Comparison of ENCODE assay signal across 12 cellular contexts in genomic region chr11:119680899-119681370, GRCh38. TPM values are rescaled to one million over a fixed set of nuclear protein-coding genes. Genes with fewer than 3 reads are reported as not detected.
DNase-seq lines count a peak whose midpoint lies in the region; ATAC-seq and TF ChIP-seq lines count a peak whose summit lies in the region.
"Had no signal": no experiment of that assay in that cellular context is flagged by ENCODE, and none has a peak within 500 bp of the region (broad histone marks: within the 10 kb centered on the region; RNA-seq: fewer than 3 reads in every experiment).

No MANE protein-coding gene starts in this region.

- H3K9me3 ChIP-seq in BLaER1 (peaks cover 19% of the 10 kb centered on the region), colonic mucosa (no peaks in the 10 kb centered on the region)

- H3K27ac ChIP-seq in BLaER1, result peak overlapping the region; percentile 21; the same call in 1 of the 2 replicates
- H3K27ac ChIP-seq in colonic mucosa, result no peak overlapping the region

- no peak for TF ChIP-seq CTCF in foreskin fibroblast (IDR thresholded peaks at IDR 0.05; ENCODE audit: low read depth, low read length)
- TF ChIP-seq CTCF in colonic mucosa (IDR thresholded peaks at IDR 0.05), result no peak

- H3K36me3 Mint-ChIP-seq in effector memory CD8-positive, alpha-beta T cell (ENCODE audit: insufficient read depth), result peaks cover 3% of the 10 kb centered on the region

- H3K27me3 ChIP-seq in BLaER1 (no peaks in the 10 kb centered on the region), colonic mucosa (no peaks in the 10 kb centered on the region)

- peaks cover 77% of the 10 kb centered on the region for H3K4me1 ChIP-seq in BLaER1
- H3K4me1 ChIP-seq in colonic mucosa, result peaks cover 3% of the 10 kb centered on the region

- peak; percentile 34 for DNase-seq in SKM-1 treated with dmso at 0.1 percent for 144 hours (lab: John Stamatoyannopoulos, UW; ENCODE audit: unreplicated experiment)
- DNase-seq in foreskin fibroblast, result peak; percentile 14 to 53
- peak in 34 of 56 donors; percentile 8 to 72 (median 41) for DNase-seq in nucleus accumbens (lab: John Stamatoyannopoulos, UW)
- DNase-seq in effector memory CD8-positive, alpha-beta T cell, result no peak
- DNase-seq in colonic mucosa, result no peak
- DNase-seq in NK-92 (lab: John Stamatoyannopoulos, UW; ENCODE audit: unreplicated experiment), result no peak
- DNase-seq: DND-41, HFFc6, NCI-H2081 treated with DMSO at 0.1 percent for 48 hours had no signal

- H3K4me3 ChIP-seq in BLaER1 (no peak overlapping the region), foreskin fibroblast (ENCODE audit: low read depth in 1 of 2, low read length in 2 of 2) (no peak overlapping the region), colonic mucosa (no peak overlapping the region)

- no peak overlapping the region for H3K27ac Mint-ChIP-seq in effector memory CD8-positive, alpha-beta T cell
- H3K27ac Mint-ChIP-seq: HFFc6 had no signal

- peak overlapping the region; percentile 31; the same call in 1 of the 2 replicates for H3K4me2 ChIP-seq in BLaER1

- H3K27me3 Mint-ChIP-seq in effector memory CD8-positive, alpha-beta T cell, result peaks cover 2 to 3% of the 10 kb centered on the region in 2 donors
- H3K27me3 Mint-ChIP-seq: IgD-negative memory B cell had no signal

- H3K36me3 ChIP-seq in BLaER1, result peaks cover 27% of the 10 kb centered on the region
- H3K36me3 ChIP-seq in colonic mucosa, result no peaks in the 10 kb centered on the region

- ATAC-seq in GM19328 (IDR thresholded peaks at IDR 0.05; ENCODE audit: unreplicated experiment), result no peak
- no peak for ATAC-seq in effector memory CD8-positive, alpha-beta T cell (replicated peaks)

- no peak overlapping the region for H3K4me3 Mint-ChIP-seq in effector memory CD8-positive, alpha-beta T cell
- H3K4me3 Mint-ChIP-seq: HFFc6, IgD-negative memory B cell had no signal

- no peaks in the 10 kb centered on the region for H3K9me3 Mint-ChIP-seq in effector memory CD8-positive, alpha-beta T cell

- H3K9ac ChIP-seq in BLaER1 (no peak overlapping the region), colonic mucosa (ENCODE audit: low read depth in 2 of 2, low read length in 2 of 2) (no peak overlapping the region)

- peaks cover 39% of the 10 kb centered on the region; the same call in 1 of the 2 replicates for H4K20me1 ChIP-seq in BLaER1

- intact Hi-C loops in colonic mucosa (cut with DNase I), result no loop called here

- H3K4me1 Mint-ChIP-seq in effector memory CD8-positive, alpha-beta T cell (ENCODE audit: low read depth in 2 of 2), result peaks cover 9 to 21% of the 10 kb centered on the region in 2 donors

RNA-seq across cellular contexts. Expression of gene NECTIN1, which starts 48.1 kb away (rescaled TPM):
- 10 to 100 TPM; 53.0 to 59.9 TPM for total RNA-seq in colonic mucosa

Comparison
In these comparisons a context has a peak if more than half of its experiments do, and no peak if none do; other contexts are left out.
1. DNase-seq: peak in SKM-1 treated with dmso at 0.1 percent for 144 hours (single experiment), foreskin fibroblast (2 of 2) and nucleus accumbens (34 of 56); none in effector memory CD8-positive, alpha-beta T cell (0 of 3), colonic mucosa (single experiment) and NK-92 (single experiment).